ENCODE assay signal across 8 cellular contexts in genomic region chr16:8867483-8868271, GRCh38.
A peak's percentile ranks its signal among the peaks of the same experiment; 100 is the strongest.
DNase-seq lines count a peak whose midpoint lies in the region; ATAC-seq lines count a peak whose summit lies in the region.

No MANE protein-coding gene starts in this region.

- H3K4me3 Mint-ChIP-seq in T-helper 1 cell treated with Interleukin-12 subunit alpha and Interleukin-12 subunit beta and Interleukin-4 antibody, amounts not matched to agents 30 μg/mL and 1 μg/mL, for 36 hours, result peak overlapping the region; percentile 95

- no peaks in the 10 kb centered on the region for H3K9me3 Mint-ChIP-seq in T-helper 1 cell treated with Interleukin-12 subunit alpha and Interleukin-12 subunit beta and Interleukin-4 antibody, amounts not matched to agents 30 μg/mL and 1 μg/mL, for 36 hours

- DNase-seq in stimulated activated CD4-positive, alpha-beta T cell treated with anti-CD3 and anti-CD28 coated beads, Interleukin-15, amount 100 ng/mL, for 24 hours, result peak; percentile 41
- DNase-seq in stimulated activated CD4-positive, alpha-beta T cell treated with anti-CD3 and anti-CD28 coated beads, Interleukin-4, amount 100 ng/mL, for 24 hours, result no peak
- DNase-seq in NCI-H510A (lab: John Stamatoyannopoulos, UW) (no peak), NCI-H187 treated with DMSO at 0.1 percent for 48 hours (lab: John Stamatoyannopoulos, UW) (no peak)

- peak overlapping the region; percentile 79 for H3K4me3 ChIP-seq in endocrine pancreas (ENCODE audit: control insufficient read depth, insufficient read depth, low read length)
- H3K4me3 ChIP-seq in muscle layer of duodenum (ENCODE audit: low read depth in 1 of 2, low read length in 2 of 2), result peak overlapping the region; percentile 87 to 89

- H3K27ac ChIP-seq in muscle layer of duodenum (ENCODE audit: low read length), result peak overlapping the region; percentile 74

- H3K27me3 ChIP-seq in endocrine pancreas (ENCODE audit: control insufficient read depth, insufficient read depth, low read length), result no peaks in the 10 kb centered on the region
- H3K27me3 ChIP-seq in muscle layer of duodenum (ENCODE audit: low read depth, low read length), result no peaks in the 10 kb centered on the region

- peak overlapping the region; percentile 69 for H3K9ac ChIP-seq in endocrine pancreas (ENCODE audit: control insufficient read depth, insufficient read depth, low read length)

- H3K4me1 Mint-ChIP-seq in T-helper 1 cell treated with Interleukin-12 subunit alpha and Interleukin-12 subunit beta and Interleukin-4 antibody, amounts not matched to agents 30 μg/mL and 1 μg/mL, for 36 hours (ENCODE audit: low read depth), result peaks cover 34% of the 10 kb centered on the region

- peak overlapping the region; percentile 93 for H3K27ac Mint-ChIP-seq in T-helper 1 cell treated with Interleukin-12 subunit alpha and Interleukin-12 subunit beta and Interleukin-4 antibody, amounts not matched to agents 30 μg/mL and 1 μg/mL, for 36 hours

- H3K27me3 Mint-ChIP-seq in T-helper 1 cell treated with Interleukin-12 subunit alpha and Interleukin-12 subunit beta and Interleukin-4 antibody, amounts not matched to agents 30 μg/mL and 1 μg/mL, for 36 hours (ENCODE audit: low read depth), result no peaks in the 10 kb centered on the region

- no peaks in the 10 kb centered on the region for H3K9me3 ChIP-seq in endocrine pancreas (ENCODE audit: control insufficient read depth, low read length)
- H3K9me3 ChIP-seq in muscle layer of duodenum (ENCODE audit: control insufficient read depth in 1 of 2, low read length in 2 of 2), result no peaks in the 10 kb centered on the region

- no peak for ATAC-seq in HG02763 (IDR thresholded peaks at IDR 0.05; ENCODE audit: unreplicated experiment)

- peaks cover 2% of the 10 kb centered on the region for H3K36me3 Mint-ChIP-seq in T-helper 1 cell treated with Interleukin-12 subunit alpha and Interleukin-12 subunit beta and Interleukin-4 antibody, amounts not matched to agents 30 μg/mL and 1 μg/mL, for 36 hours (ENCODE audit: low read depth)

- H3K4me1 ChIP-seq in endocrine pancreas (ENCODE audit: control insufficient read depth, insufficient read depth, low read length), result peaks cover 6% of the 10 kb centered on the region
- peaks cover 2 to 44% of the 10 kb centered on the region in 2 donors for H3K4me1 ChIP-seq in muscle layer of duodenum (ENCODE audit: control insufficient read depth in 1 of 2, insufficient read depth in 2 of 2, low read length in 2 of 2)

- H3K36me3 ChIP-seq in endocrine pancreas (ENCODE audit: control insufficient read depth, insufficient read depth, low read length) (no peaks in the 10 kb centered on the region), muscle layer of duodenum (ENCODE audit: control insufficient read depth in 1 of 2, insufficient read depth in 2 of 2, low read length in 2 of 2) (no peaks in the 10 kb centered on the region)
